In genomic region chr4:127775843-127776242, GRCh38 we compare ENCODE assay signal across 16 cellular contexts. TPM values are rescaled to one million over a fixed set of nuclear protein-coding genes. Genes with fewer than 3 reads are reported as not detected.
"Had no signal": no experiment of that assay in that cellular context is flagged by ENCODE, and none has a peak within 500 bp of the region (broad histone marks: within the 10 kb centered on the region; RNA-seq: fewer than 3 reads in every experiment).

No MANE protein-coding gene starts in this region.

- H3K36me3 ChIP-seq: sigmoid colon had no signal

- DNase-seq: activated CD4-positive, alpha-beta T cell treated with anti-CD3 and anti-CD28 coated beads, Interleukin-2, amount 50 U/mL, for 4 hours; activated CD4-positive, CD25-positive, alpha-beta regulatory T cell; activated gamma-delta T cell; activated naive CD8-positive, alpha-beta T cell treated with anti-CD3 and anti-CD28 coated beads for 36 hours; activated T-cell treated with anti-CD3 and anti-CD28 coated beads, Interleukin-2, amount 50 U/mL, for 48 hours; anterior cingulate cortex; dorsolateral prefrontal cortex; hippocampal formation; left ventricle myocardium superior; nephron progenitor cell; psoas muscle; sigmoid colon; stimulated activated CD4-positive, alpha-beta T cell treated with anti-CD3 and anti-CD28 coated beads, Interleukin-12 subunit alpha, Interleukin-12 subunit beta, amount 100 ng/mL, for 4 hours had no signal

- ATAC-seq: esophagus mucosa, left ventricle myocardium superior, psoas muscle had no signal

- FAIRE-seq: endometrium had no signal

- H3K27ac ChIP-seq: dorsolateral prefrontal cortex, psoas muscle, sigmoid colon had no signal

- H3K4me1 ChIP-seq: psoas muscle, sigmoid colon had no signal

- H3K4me3 ChIP-seq: dorsolateral prefrontal cortex, psoas muscle, sigmoid colon had no signal

- H3K9me3 ChIP-seq: psoas muscle, sigmoid colon had no signal

RNA-seq across cellular contexts. Expression of gene SLC25A31, which starts 45.6 kb away (rescaled TPM):
- polyA plus RNA-seq: sigmoid colon, urinary bladder had no signal
